ENCODE assay signal across 8 cellular contexts in the genomic region with DNA sequence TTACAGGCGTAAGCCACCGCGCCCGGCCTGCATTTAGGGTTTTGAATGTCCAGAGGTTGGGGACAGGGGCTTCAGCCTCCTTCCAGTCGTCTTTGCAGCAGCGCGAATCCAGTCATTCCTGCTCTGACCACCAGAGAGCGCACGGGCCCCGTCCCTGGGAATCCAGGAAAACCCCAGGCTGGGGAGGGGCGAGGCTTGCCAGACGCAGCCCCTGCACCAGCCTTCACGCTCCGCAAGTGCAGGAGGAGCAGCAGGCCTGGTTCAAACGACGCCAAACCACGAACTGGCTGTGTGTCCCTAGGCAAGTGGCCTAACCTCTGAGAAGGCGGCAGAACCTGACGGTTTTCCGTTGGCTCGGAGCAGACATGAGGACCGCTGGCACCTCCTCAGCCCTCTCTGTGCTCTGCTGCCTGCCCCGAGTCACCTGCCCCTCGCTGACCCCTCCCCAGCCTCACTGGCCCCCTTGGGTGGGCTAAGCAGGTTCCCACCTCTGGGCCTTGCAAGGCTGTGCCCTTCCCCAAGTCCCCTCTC. TPM values are rescaled to one million over a fixed set of nuclear protein-coding genes. Genes with fewer than 3 reads are reported as not detected.
DNase-seq lines count a peak whose midpoint lies in the region; ATAC-seq, FAIRE-seq and TF ChIP-seq lines count a peak whose summit lies in the region.

No MANE protein-coding gene starts in this region.

- H4K20me1 ChIP-seq in mammary epithelial cell (ENCODE audit: insufficient read depth, low read length) (peaks cover 7% of the 10 kb centered on the region), keratinocyte (ENCODE audit: control insufficient read depth, extremely low read depth, insufficient read depth, low read length) (peaks cover 16% of the 10 kb centered on the region)

- H3K4me3 ChIP-seq in mammary epithelial cell (replicated peaks in 1 of 3; ENCODE audit: insufficient read depth in 1 of 3, low read depth in 2 of 3, low read length in 3 of 3) (peak overlapping the region in 1 of 3 experiments; percentile 5), keratinocyte (ENCODE audit: control insufficient read depth in 2 of 3, extremely low read depth in 1 of 3, insufficient read depth in 2 of 3, low read depth in 1 of 3, low read length in 3 of 3) (peak overlapping the region in 1 of 3 experiments; percentile 37)

- no peak for FAIRE-seq in keratinocyte (lab: Jason Lieb, UNC)

- peaks cover 29% of the 10 kb centered on the region for H3K27me3 Mint-ChIP-seq in WTC11 (ENCODE audit: low read depth)

- peaks cover 20% of the 10 kb centered on the region for H3K4me1 Mint-ChIP-seq in WTC11

- peak overlapping the region; percentile 36 for H3K4me3 Mint-ChIP-seq in WTC11

- 9% methylated on average over 19 of the region's 24 CpGs for WGBS in mammary epithelial cell (ENCODE audit: low coverage, missing lambda C conversion rate)

- H3K36me3 ChIP-seq in mammary epithelial cell (ENCODE audit: insufficient read depth, low read length) (no peaks in the 10 kb centered on the region), keratinocyte (ENCODE audit: control insufficient read depth in 2 of 2, extremely low read depth in 1 of 2, insufficient read depth in 2 of 2, low read length in 2 of 2) (no peaks in the 10 kb centered on the region)

- H3K9me3 ChIP-seq in mammary epithelial cell (replicated peaks; ENCODE audit: insufficient read depth, low read length): no peaks in the 10 kb centered on the region
- no peaks in the 10 kb centered on the region for H3K9me3 ChIP-seq in keratinocyte (ENCODE audit: control insufficient read depth, low read depth, low read length)

- DNase-seq in NK-92 treated with Interleukin-12 subunit alpha and Interleukin-12 subunit beta, amount 100 ng/mL, for 24 hours (lab: John Stamatoyannopoulos, UW): peak; percentile 21
- DNase-seq in NK-92 (lab: John Stamatoyannopoulos, UW; ENCODE audit: unreplicated experiment): no peak
- peak; percentile 79 for DNase-seq in NCI-H2171 (lab: John Stamatoyannopoulos, UW)
- peak; percentile 97 for DNase-seq in WTC11 (ENCODE audit: low spot score)
- DNase-seq in mammary epithelial cell: peak; percentile 48
- DNase-seq in keratinocyte (ENCODE audit: low read depth, low spot score): no peak
- DNase-seq in stimulated activated CD4-positive, alpha-beta T cell treated with anti-CD3 and anti-CD28 coated beads, Interleukin-15, amount 100 ng/mL, for 24 hours: peak; percentile 89

- peak overlapping the region; percentile 73 for H3K4me2 ChIP-seq in mammary epithelial cell (ENCODE audit: insufficient read depth, low read depth, low read length)
- peak overlapping the region; percentile 74 for H3K4me2 ChIP-seq in keratinocyte (ENCODE audit: control insufficient read depth, extremely low read depth, insufficient read depth, low read depth, low read length)

- dilution Hi-C loops in mammary epithelial cell (cut with HindIII; ENCODE audit: low sequenced_read_pairs): no loop called here
- dilution Hi-C loops in keratinocyte (cut with MboI; ENCODE audit: extremely low pct_ligation_motif_present, low sequenced_read_pairs): no loop called here

- ATAC-seq in WTC11: peak; percentile 62
- no peak for ATAC-seq in HG03378 (IDR thresholded peaks at IDR 0.05; ENCODE audit: unreplicated experiment)

- no peak overlapping the region for H3K9ac ChIP-seq in mammary epithelial cell (ENCODE audit: insufficient read depth, low read length)
- no peak overlapping the region for H3K9ac ChIP-seq in keratinocyte (ENCODE audit: control insufficient read depth, extremely low read depth, insufficient read depth, low read length)

- CTCF ChIA-PET in WTC11 (lab: Charles Lee) (interaction anchor here (0.6 to 0.8 kb wide), 4 partner anchors 10 to 195 kb away, joined by 3 to 6 read pairs (median 4); partner anchors contain the start of gene CFD), mammary epithelial cell (lab: Charles Lee; ENCODE audit: low non-redundant PET) (interaction anchor here (0.7 kb wide), 1 partner anchor 68 kb away, joined by 4 read pairs; no protein-coding TSS in a partner anchor)

- H3K36me3 Mint-ChIP-seq in WTC11: no peaks in the 10 kb centered on the region

- peaks cover 31% of the 10 kb centered on the region for H3K79me2 ChIP-seq in mammary epithelial cell (ENCODE audit: insufficient read depth, low read length)
- H3K79me2 ChIP-seq in keratinocyte (ENCODE audit: control insufficient read depth, insufficient read depth, low read length): peaks cover 32% of the 10 kb centered on the region

- H3K27me3 ChIP-seq in mammary epithelial cell (ENCODE audit: insufficient read depth, low read length): no peaks in the 10 kb centered on the region
- H3K27me3 ChIP-seq in keratinocyte (ENCODE audit: control insufficient read depth, extremely low read depth, insufficient read depth, low read length): no peaks in the 10 kb centered on the region

- H3K27ac ChIP-seq in mammary epithelial cell (ENCODE audit: insufficient read depth, low read depth, low read length) (no peak overlapping the region), keratinocyte (ENCODE audit: control insufficient read depth, insufficient read depth, low read length) (no peak overlapping the region)

- POLR2A ChIA-PET in WTC11 (lab: Charles Lee): no interaction called here

- H2AFZ ChIP-seq in mammary epithelial cell (ENCODE audit: low read depth, low read length) (peak overlapping the region; percentile 66), keratinocyte (ENCODE audit: control insufficient read depth, low read length) (peak overlapping the region; percentile 82)

- H3K9me1 ChIP-seq in keratinocyte (ENCODE audit: control insufficient read depth, extremely low read depth, insufficient read depth, low read length): no peaks in the 10 kb centered on the region

- intact Hi-C loops in mammary epithelial cell (cut with micrococcal nuclease): loop anchor here (1.0 kb wide), 2 partner anchors 12 to 69 kb away; no protein-coding TSS in a partner anchor

- in situ Hi-C loops in mammary epithelial cell (cut with MboI; ENCODE audit: low sequenced_read_pairs in 2 of 2): loop anchor here (5.0 kb wide), 1 partner anchor 67 kb away; no protein-coding TSS in a partner anchor

- no TSS peak for BruUV-seq in mammary epithelial cell (replicated peaks; lab: Mats Ljungman, UMichigan)

- peaks cover 9% of the 10 kb centered on the region for H3K9me3 Mint-ChIP-seq in WTC11

- TF ChIP-seq CTCF in WTC11 (IDR thresholded peaks at IDR 0.05) (peak; percentile 91), mammary epithelial cell (conservative IDR thresholded peaks at IDR 0.05 in 1 of 2, IDR thresholded peaks at IDR 0.05 in 1 of 2; ENCODE audit: extremely low read depth in 1 of 2, insufficient read depth in 1 of 2, low read depth in 1 of 2, low read length in 2 of 2) (peak; percentile 82 to 94), keratinocyte (optimal IDR thresholded peaks at IDR 0.05 in 1 of 3, IDR thresholded peaks at IDR 0.05 in 1 of 3, conservative IDR thresholded peaks at IDR 0.05 in 1 of 3; ENCODE audit: extremely low read depth in 1 of 3, insufficient read depth in 2 of 3, low read length in 3 of 3) (peak; percentile 80 to 97 (median 91))

- no peak overlapping the region for H3K27ac Mint-ChIP-seq in WTC11

- H3K4me1 ChIP-seq in mammary epithelial cell (ENCODE audit: insufficient read depth, low read length): peaks cover 29% of the 10 kb centered on the region
- peaks cover 30% of the 10 kb centered on the region for H3K4me1 ChIP-seq in keratinocyte (ENCODE audit: control insufficient read depth, extremely low read depth, insufficient read depth, low read length)

RNA-seq across cellular contexts. Expression of gene RNF126, which starts 2.0 kb away (rescaled TPM):
- total RNA-seq in WTC11 (2021): 66.7 to 84.4 TPM (median 68.1 TPM) in 3 replicates
- 10 to 100 TPM; 79.2 to 83.9 TPM for total RNA-seq in mammary epithelial cell
- polyA plus RNA-seq in mammary epithelial cell: 54.4 TPM
- 5.1 TPM for polyA minus RNA-seq in mammary epithelial cell
- polyA plus RNA-seq in keratinocyte: 8.2 to 30.0 TPM (median 14.8 TPM) in 3 replicates
- 10.8 TPM for polyA plus RNA-seq in keratinocyte (2011; ENCODE audit: low read depth)
- polyA plus RNA-seq in keratinocyte (2011; cell fraction: cytosol; rRNA removed): 10.0 and 29.0 TPM in 2 replicates
- 17.7 and 30.0 TPM in 2 replicates for polyA plus RNA-seq in keratinocyte (2011; cell fraction: nucleus; rRNA removed)
- 37.0 and 57.0 TPM in 2 replicates for polyA plus RNA-seq in keratinocyte (2012; ENCODE audit: low replicate concordance)
- polyA minus RNA-seq in keratinocyte: 5.0 to 32.4 TPM (median 8.5 TPM) in 3 replicates
- 50.3 TPM for polyA minus RNA-seq in keratinocyte (2011; cell fraction: cytosol; rRNA and poly(A)+ RNA removed)
- 18.8 and 19.9 TPM in 2 replicates for polyA minus RNA-seq in keratinocyte (2011; cell fraction: nucleus; rRNA and poly(A)+ RNA removed)

RNA-seq across cellular contexts. Expression of gene FSTL3, which starts 11.2 kb away (rescaled TPM):
- 8.7 to 12.2 TPM (median 10.1 TPM) in 3 replicates for total RNA-seq in WTC11 (2021)
- 100 to 1,000 TPM; 127 to 140 TPM for total RNA-seq in mammary epithelial cell
- 72.2 TPM for polyA plus RNA-seq in mammary epithelial cell
- polyA minus RNA-seq in mammary epithelial cell: 41.3 TPM
- 54.4 to 105 TPM (median 66.0 TPM) in 3 replicates for polyA plus RNA-seq in keratinocyte
- 11.7 TPM for polyA plus RNA-seq in keratinocyte (2011; ENCODE audit: low read depth)
- 35.5 and 76.0 TPM in 2 replicates for polyA plus RNA-seq in keratinocyte (2011; cell fraction: cytosol; rRNA removed)
- polyA plus RNA-seq in keratinocyte (2011; cell fraction: nucleus; rRNA removed): 185 and 193 TPM in 2 replicates
- polyA plus RNA-seq in keratinocyte (2012; ENCODE audit: low replicate concordance): 101 and 111 TPM in 2 replicates
- 38.0 to 68.4 TPM (median 48.9 TPM) in 3 replicates for polyA minus RNA-seq in keratinocyte
- polyA minus RNA-seq in keratinocyte (2011; cell fraction: cytosol; rRNA and poly(A)+ RNA removed): 206 TPM
- polyA minus RNA-seq in keratinocyte (2011; cell fraction: nucleus; rRNA and poly(A)+ RNA removed): 122 and 140 TPM in 2 replicates

RNA-seq across cellular contexts. Expression of gene FGF22, which starts 25.3 kb away (rescaled TPM):
- total RNA-seq in WTC11 (2021): 1.4 to 1.6 TPM (median 1.6 TPM) in 3 replicates
- total RNA-seq in mammary epithelial cell: not detected
- not detected for polyA plus RNA-seq in mammary epithelial cell
- not detected for polyA minus RNA-seq in mammary epithelial cell
- 0.05 TPM in 1 of 3 replicates, not detected in the others for polyA plus RNA-seq in keratinocyte
- 1.0 TPM for polyA plus RNA-seq in keratinocyte (2011; ENCODE audit: low read depth)
- polyA plus RNA-seq in keratinocyte (2011; cell fraction: cytosol; rRNA removed): not detected in 2 replicates
- polyA plus RNA-seq in keratinocyte (2011; cell fraction: nucleus; rRNA removed): 0.13 and 0.17 TPM in 2 replicates
- 0.76 TPM in 1 of 2 replicates, not detected in the other for polyA plus RNA-seq in keratinocyte (2012; ENCODE audit: low replicate concordance)
- not detected in 3 replicates for polyA minus RNA-seq in keratinocyte
- not detected for polyA minus RNA-seq in keratinocyte (2011; cell fraction: cytosol; rRNA and poly(A)+ RNA removed)
- polyA minus RNA-seq in keratinocyte (2011; cell fraction: nucleus; rRNA and poly(A)+ RNA removed): not detected in 2 replicates

RNA-seq across cellular contexts. Expression of gene PRSS57, which starts 30.3 kb away (rescaled TPM):
- total RNA-seq in WTC11 (2021) (not detected in 3 replicates), mammary epithelial cell (not detected)
- polyA plus RNA-seq in mammary epithelial cell (not detected), keratinocyte (not detected in 3 replicates)
- polyA minus RNA-seq in mammary epithelial cell (not detected), keratinocyte (not detected in 3 replicates)
- not detected for polyA plus RNA-seq in keratinocyte (2011; ENCODE audit: low read depth)
- polyA plus RNA-seq in keratinocyte (2011; cell fraction: cytosol; rRNA removed): not detected in 2 replicates
- polyA plus RNA-seq in keratinocyte (2011; cell fraction: nucleus; rRNA removed): not detected in 2 replicates
- not detected in 2 replicates for polyA plus RNA-seq in keratinocyte (2012; ENCODE audit: low replicate concordance)
- polyA minus RNA-seq in keratinocyte (2011; cell fraction: cytosol; rRNA and poly(A)+ RNA removed): not detected
- not detected in 2 replicates for polyA minus RNA-seq in keratinocyte (2011; cell fraction: nucleus; rRNA and poly(A)+ RNA removed)

RNA-seq across cellular contexts. Expression of gene POLRMT, which starts 31.6 kb away (rescaled TPM):
- 113 to 139 TPM (median 116 TPM) in 3 replicates for total RNA-seq in WTC11 (2021)
- total RNA-seq in mammary epithelial cell: 10 to 100 TPM; 23.5 to 50.9 TPM
- polyA plus RNA-seq in mammary epithelial cell: 30.2 TPM
- polyA minus RNA-seq in mammary epithelial cell: 63.2 TPM
- 20.9 to 53.6 TPM (median 33.3 TPM) in 3 replicates for polyA plus RNA-seq in keratinocyte
- 32.1 TPM for polyA plus RNA-seq in keratinocyte (2011; ENCODE audit: low read depth)
- 12.6 and 19.6 TPM in 2 replicates for polyA plus RNA-seq in keratinocyte (2011; cell fraction: cytosol; rRNA removed)
- polyA plus RNA-seq in keratinocyte (2011; cell fraction: nucleus; rRNA removed): 47.6 and 72.8 TPM in 2 replicates
- polyA plus RNA-seq in keratinocyte (2012; ENCODE audit: low replicate concordance): 50.1 and 59.7 TPM in 2 replicates
- polyA minus RNA-seq in keratinocyte: 74.0 to 142 TPM (median 140 TPM) in 3 replicates
- 90.4 TPM for polyA minus RNA-seq in keratinocyte (2011; cell fraction: cytosol; rRNA and poly(A)+ RNA removed)
- polyA minus RNA-seq in keratinocyte (2011; cell fraction: nucleus; rRNA and poly(A)+ RNA removed): 40.7 and 57.9 TPM in 2 replicates

Comparison
In these comparisons a context has a peak if more than half of its experiments do, and no peak if none do; other contexts are left out.
1. DNase-seq: peak in NK-92 treated with Interleukin-12 subunit alpha and Interleukin-12 subunit beta, amount 100 ng/mL, for 24 hours (single experiment), NCI-H2171 (single experiment), WTC11 (single experiment), mammary epithelial cell (single experiment) and stimulated activated CD4-positive, alpha-beta T cell treated with anti-CD3 and anti-CD28 coated beads, Interleukin-15, amount 100 ng/mL, for 24 hours (single experiment); none in NK-92 (single experiment) and keratinocyte (single experiment).
2. Peak in every context shown above with its lines, with median percentiles within 50 percentile points of each other: CTCF ChIP-seq.